9 cellular contexts compared by ENCODE assay signal in the genomic region with DNA sequence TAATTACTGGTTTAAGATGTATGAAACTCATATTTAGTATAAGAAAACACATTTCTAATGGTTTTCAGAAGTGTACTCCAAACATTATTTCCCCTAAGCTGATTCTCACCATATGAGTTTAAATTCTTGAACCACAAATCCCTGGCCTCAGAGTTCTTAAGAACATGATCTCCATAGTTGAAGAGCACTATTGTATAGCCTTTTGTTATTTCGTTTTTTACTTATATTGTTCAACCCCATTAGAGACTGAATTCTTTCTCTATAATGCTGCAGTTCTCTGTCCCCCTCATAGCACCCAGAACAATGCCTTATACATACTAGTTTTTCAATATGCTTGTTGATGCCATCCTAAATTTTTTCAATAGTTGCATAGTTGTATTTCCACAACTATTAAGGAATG.
"Had no signal": no experiment of that assay in that cellular context is flagged by ENCODE, and none has a peak within 500 bp of the region (broad histone marks: within the 10 kb centered on the region; RNA-seq: fewer than 3 reads in every experiment).

No MANE protein-coding gene starts in this region.

- H3K4me3 ChIP-seq: GM23248, GM23338, HAP-1 had no signal

- H3K4me2 ChIP-seq: GM23338 had no signal

- H3K36me3 ChIP-seq: HAP-1 had no signal

- H3K9me3 Mint-ChIP-seq: HFFc6 had no signal

- H3K27ac ChIP-seq: GM23248 had no signal

- DNase-seq: GM23248, GOT3, H7, H9, HCEC 1CT, HFFc6 had no signal

- H3K27ac Mint-ChIP-seq: GM23338, H9, HFFc6 had no signal

- ATAC-seq: GM23338, HCT116 had no signal

- H3K9me3 ChIP-seq: HAP-1 had no signal

- H2AFZ ChIP-seq: GM23248, GM23338 had no signal

- H3K4me3 Mint-ChIP-seq: GM23338, H9, HFFc6 had no signal
